ENCODE assay signal across 13 cellular contexts in genomic region chr12:120366884-120367251, GRCh38. TPM values are rescaled to one million over a fixed set of nuclear protein-coding genes. Genes with fewer than 3 reads are reported as not detected.
DNase-seq lines count a peak whose midpoint lies in the region; ATAC-seq and TF ChIP-seq lines count a peak whose summit lies in the region.
"Had no signal": no experiment of that assay in that cellular context is flagged by ENCODE, and none has a peak within 500 bp of the region (broad histone marks: within the 10 kb centered on the region; RNA-seq: fewer than 3 reads in every experiment).

No MANE protein-coding gene starts in this region.

- ATAC-seq in stimulated activated effector memory CD8-positive, alpha-beta T cell treated with anti-CD3 and anti-CD28 coated beads, Interleukin-12 subunit alpha, Interleukin-12 subunit beta, amount 100 ng/mL, for 72 hours = no peak
- no peak for ATAC-seq in GM21619 (IDR thresholded peaks at IDR 0.05; ENCODE audit: unreplicated experiment)
- ATAC-seq: activated T-cell treated with anti-CD3 and anti-CD28 coated beads, Interleukin-2, amount 50 U/mL, for 4 hours; lower lobe of right lung had no signal

- no peak for TF ChIP-seq POLR2A in testis (IDR thresholded peaks at IDR 0.05)

- H3K4me1 ChIP-seq in HUES48 (ENCODE audit: control insufficient read depth, insufficient read depth, low read length) (peaks cover 50% of the 10 kb centered on the region), mesodermal cell (ENCODE audit: control insufficient read depth, insufficient read depth, low read length, poor library complexity, severe bottlenecking) (peaks cover 28% of the 10 kb centered on the region), testis (peaks cover 8% of the 10 kb centered on the region)

- H3K27me3 Mint-ChIP-seq in brain = peaks cover 20% of the 10 kb centered on the region

- H3K27me3 ChIP-seq in HUES48 (ENCODE audit: control insufficient read depth, insufficient read depth, low read length) (peaks cover 26% of the 10 kb centered on the region), testis (no peaks in the 10 kb centered on the region)
- H3K27me3 ChIP-seq: pancreas had no signal

- peaks cover 0 to 3% (median 0%) of the 10 kb centered on the region in 5 experiments for H3K9me3 Mint-ChIP-seq in brain
- H3K9me3 Mint-ChIP-seq in stimulated activated effector memory CD8-positive, alpha-beta T cell treated with anti-CD3 and anti-CD28 coated beads, Interleukin-12 subunit alpha, Interleukin-12 subunit beta, amount 100 ng/mL, for 72 hours = no peaks in the 10 kb centered on the region
- H3K9me3 Mint-ChIP-seq: activated T-cell treated with anti-CD3 and anti-CD28 coated beads, Interleukin-2, amount 50 U/mL, for 4 hours had no signal

- H3K36me3 ChIP-seq in HUES48 (ENCODE audit: control insufficient read depth, insufficient read depth, low read length) (peaks cover 42% of the 10 kb centered on the region), mesodermal cell (ENCODE audit: control insufficient read depth, insufficient read depth, low read length) (peaks cover 37% of the 10 kb centered on the region), testis (ENCODE audit: low read depth, missing control alignments) (no peaks in the 10 kb centered on the region)
- H3K36me3 ChIP-seq: lower lobe of right lung, pancreas had no signal

- peak overlapping the region; percentile 96 to 100 (median 99) for H3K27ac Mint-ChIP-seq in brain
- no peak overlapping the region for H3K27ac Mint-ChIP-seq in stimulated activated effector memory CD8-positive, alpha-beta T cell treated with anti-CD3 and anti-CD28 coated beads, Interleukin-12 subunit alpha, Interleukin-12 subunit beta, amount 100 ng/mL, for 72 hours

- H3K9ac ChIP-seq in HUES48 (ENCODE audit: low read depth, low read length) = no peak overlapping the region

- H3K9me3 ChIP-seq in HUES48 (ENCODE audit: control insufficient read depth, insufficient read depth, low read length) (no peaks in the 10 kb centered on the region), mesodermal cell (ENCODE audit: control insufficient read depth, low read length) (no peaks in the 10 kb centered on the region), testis (no peaks in the 10 kb centered on the region)
- H3K9me3 ChIP-seq: lower lobe of right lung, pancreas had no signal

- intact Hi-C loops in testis (cut with DNase I; ENCODE audit: low total_unique reads) = loop anchor here (10.0 kb wide), 1 partner anchor 58 kb away; no protein-coding TSS in a partner anchor

- peak overlapping the region; percentile 91 to 93 (median 93) for H3K4me3 Mint-ChIP-seq in brain
- H3K4me3 Mint-ChIP-seq in stimulated activated effector memory CD8-positive, alpha-beta T cell treated with anti-CD3 and anti-CD28 coated beads, Interleukin-12 subunit alpha, Interleukin-12 subunit beta, amount 100 ng/mL, for 72 hours = peak overlapping the region; percentile 50

- no peak for DNase-seq in stimulated activated effector memory CD8-positive, alpha-beta T cell treated with anti-CD3 and anti-CD28 coated beads, Interleukin-12 subunit alpha, Interleukin-12 subunit beta, amount 100 ng/mL, for 72 hours (ENCODE audit: low spot score in 2 of 2)
- DNase-seq in CD1c-positive myeloid dendritic cell (ENCODE audit: extremely low spot score) (no peak), testis (no peak)
- DNase-seq: activated CD4-positive, alpha-beta T cell treated with anti-CD3 and anti-CD28 coated beads for 4 hours; activated T-cell treated with anti-CD3 and anti-CD28 coated beads, Interleukin-2, amount 50 U/mL, for 4 hours; lower lobe of right lung had no signal

- H3K4me1 Mint-ChIP-seq in brain = peaks cover 85% of the 10 kb centered on the region
- H3K4me1 Mint-ChIP-seq in stimulated activated effector memory CD8-positive, alpha-beta T cell treated with anti-CD3 and anti-CD28 coated beads, Interleukin-12 subunit alpha, Interleukin-12 subunit beta, amount 100 ng/mL, for 72 hours = peaks cover 25% of the 10 kb centered on the region

- no peak for TF ChIP-seq CTCF in brain (conservative IDR thresholded peaks at IDR 0.05)
- TF ChIP-seq CTCF in testis (IDR thresholded peaks at IDR 0.05) = no peak

- H3K4me3 ChIP-seq in HUES48 (ENCODE audit: low read depth, low read length) = peak overlapping the region; percentile 64; the same call in 1 of the 2 replicates
- H3K4me3 ChIP-seq in mesodermal cell (ENCODE audit: extremely low read depth, insufficient read depth, low read length, poor library complexity, severe bottlenecking) = no peak overlapping the region
- no peak overlapping the region for H3K4me3 ChIP-seq in testis
- H3K4me3 ChIP-seq: lower lobe of right lung had no signal

- 54% methylated on average over 5 to 7 of the region's 7 CpGs for WGBS in mesodermal cell (ENCODE audit: insufficient coverage in 2 of 2), 2 experiments
- 62 to 63% methylated on average over 7 of the region's 7 CpGs for WGBS in testis, 2 donors

- peak overlapping the region; percentile 67 for H3K27ac ChIP-seq in HUES48 (ENCODE audit: low read depth, low read length)
- peak overlapping the region; percentile 43 for H3K27ac ChIP-seq in mesodermal cell (ENCODE audit: low read depth, low read length, severe bottlenecking)
- no peak overlapping the region for H3K27ac ChIP-seq in testis
- H3K27ac ChIP-seq: lower lobe of right lung had no signal

- peaks cover 9% of the 10 kb centered on the region for H3K36me3 Mint-ChIP-seq in brain
- H3K36me3 Mint-ChIP-seq in stimulated activated effector memory CD8-positive, alpha-beta T cell treated with anti-CD3 and anti-CD28 coated beads, Interleukin-12 subunit alpha, Interleukin-12 subunit beta, amount 100 ng/mL, for 72 hours = peaks cover 7% of the 10 kb centered on the region

RNA-seq across cellular contexts. Expression of gene MSI1, which starts 2.1 kb away (rescaled TPM):
- polyA plus RNA-seq in brain (ENCODE audit: insufficient read depth, low read depth, low replicate concordance) (69.7 TPM), testis (ENCODE audit: insufficient read depth, low read depth, low replicate concordance) (25.1 TPM)
- polyA plus RNA-seq in mesodermal cell (2013, experiment 1 of 2) = 21.1 TPM
- 15.6 TPM for polyA plus RNA-seq in mesodermal cell (2013, experiment 2 of 2)
- 10 to 100 TPM in 1 of 2 donors, 1 to 10 TPM in 1; 7.4 to 14.8 TPM for total RNA-seq in testis
- total RNA-seq: HT-29; T-helper 1 cell treated with Interleukin-12 subunit alpha and Interleukin-12 subunit beta and Interleukin-4 antibody, amounts not matched to agents 30 ng/mL and 1 ng/mL, for 36 hours had no signal

RNA-seq across cellular contexts. Expression of gene PLA2G1B, which starts 39.3 kb away (rescaled TPM):
- polyA plus RNA-seq in brain (ENCODE audit: insufficient read depth, low read depth, low replicate concordance) (not detected), testis (ENCODE audit: insufficient read depth, low read depth, low replicate concordance) (3.6 TPM)
- not detected for polyA plus RNA-seq in mesodermal cell (2013, experiment 1 of 2)
- polyA plus RNA-seq in mesodermal cell (2013, experiment 2 of 2) = not detected
- total RNA-seq in testis = under 1 TPM in 1 of 2 donors, not detected in 1; 0.94 TPM
- total RNA-seq: HT-29; T-helper 1 cell treated with Interleukin-12 subunit alpha and Interleukin-12 subunit beta and Interleukin-4 antibody, amounts not matched to agents 30 ng/mL and 1 ng/mL, for 36 hours had no signal

Comparison
In these comparisons a context has a peak if more than half of its experiments do, and no peak if none do; other contexts are left out.
1. H3K27ac ChIP-seq: peak in HUES48 (single experiment) and mesodermal cell (single experiment); none in testis (0 of 2).